1 cellular context compared by ENCODE assay signal in genomic region chr1:155321577-155322497, GRCh38.
TF ChIP-seq lines count a peak whose summit lies in the region.

No MANE protein-coding gene starts in this region.

TF ChIP-seq in GM12878, 131 proteins besides CTCF, POLR2A, EP300 and RAD21:
- TF ChIP-seq WRNIP1 (IDR thresholded peaks at IDR 0.05; ENCODE audit: borderline replicate concordance, low read depth, low read length) (no peak), STAT3 (IDR thresholded peaks at IDR 0.05; ENCODE audit: low read depth, low read length) (no peak), POU2F2 (IDR thresholded peaks at IDR 0.05; ENCODE audit: borderline replicate concordance, low read depth, low read length) (no peak), BACH1 (IDR thresholded peaks at IDR 0.05; ENCODE audit: borderline replicate concordance) (no peak), MXI1 (IDR thresholded peaks at IDR 0.05; ENCODE audit: low read depth, low read length) (no peak), ASH2L (IDR thresholded peaks at IDR 0.05; ENCODE audit: borderline replicate concordance, low read depth) (no peak), NFYA (IDR thresholded peaks at IDR 0.05; ENCODE audit: borderline replicate concordance, low read depth, low read length) (no peak), ZBED1 (IDR thresholded peaks at IDR 0.05; ENCODE audit: borderline replicate concordance) (no peak), HDAC6 (IDR thresholded peaks at IDR 0.05; ENCODE audit: unreplicated experiment) (no peak), TAF1 (IDR thresholded peaks at IDR 0.05; ENCODE audit: borderline replicate concordance, low read depth, low read length) (no peak), MAX (IDR thresholded peaks at IDR 0.05; ENCODE audit: low read depth, low read length) (no peak), KDM1A (IDR thresholded peaks at IDR 0.05; ENCODE audit: borderline replicate concordance) (no peak), IRF3 (IDR thresholded peaks at IDR 0.05) (no peak)
